1 cellular context compared by ENCODE assay signal in the genomic region with DNA sequence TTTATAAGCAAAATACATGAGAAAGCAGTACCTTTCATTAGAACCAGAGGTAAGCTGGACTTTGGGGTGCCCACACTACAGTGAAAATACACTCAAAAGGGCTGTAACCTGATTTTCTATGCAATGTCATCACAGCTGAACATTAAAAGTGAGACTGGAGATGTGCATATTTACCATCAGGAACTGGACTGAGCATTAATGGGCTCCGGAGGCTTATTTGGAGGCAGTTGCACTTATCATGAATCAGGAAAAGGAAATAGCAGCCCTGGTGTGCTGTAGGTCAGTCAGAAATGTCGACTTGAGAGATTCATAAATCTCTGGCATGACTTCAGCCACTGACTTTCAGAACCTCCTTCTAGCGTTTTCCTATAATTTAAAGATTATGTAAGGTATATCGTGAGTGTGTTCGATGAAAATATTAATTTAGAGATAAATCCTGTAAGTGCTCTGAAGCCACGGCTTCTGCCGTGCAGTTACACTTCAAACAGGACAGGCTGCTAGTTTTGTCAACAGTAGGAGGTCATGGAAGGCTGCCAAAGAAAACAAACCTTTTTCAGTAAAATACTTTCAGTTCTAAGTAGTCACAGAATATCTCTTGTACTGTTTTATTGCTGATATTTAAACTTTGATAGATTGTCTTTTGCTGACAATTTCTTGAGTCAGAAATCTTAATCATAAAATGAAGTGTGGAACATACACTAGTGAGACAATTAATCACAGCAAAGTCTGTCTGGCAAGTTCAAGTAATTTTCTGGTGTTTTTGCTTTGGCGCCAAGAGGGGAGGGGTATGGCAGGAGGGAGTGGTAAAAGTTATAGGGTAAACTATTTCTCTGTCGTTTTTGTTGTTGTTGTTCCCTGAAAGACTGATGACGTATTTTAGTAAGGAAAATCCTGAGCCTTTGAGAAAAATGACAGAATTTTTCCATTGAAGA.
A peak's percentile ranks its signal among the peaks of the same experiment; 100 is the strongest.
TF ChIP-seq lines count a peak whose summit lies in the region.

No MANE protein-coding gene starts in this region.

TF ChIP-seq in SK-N-SH, 30 proteins besides CTCF, POLR2A, EP300 and RAD21 (continued from another document):
- TF ChIP-seq, protein P1, sequence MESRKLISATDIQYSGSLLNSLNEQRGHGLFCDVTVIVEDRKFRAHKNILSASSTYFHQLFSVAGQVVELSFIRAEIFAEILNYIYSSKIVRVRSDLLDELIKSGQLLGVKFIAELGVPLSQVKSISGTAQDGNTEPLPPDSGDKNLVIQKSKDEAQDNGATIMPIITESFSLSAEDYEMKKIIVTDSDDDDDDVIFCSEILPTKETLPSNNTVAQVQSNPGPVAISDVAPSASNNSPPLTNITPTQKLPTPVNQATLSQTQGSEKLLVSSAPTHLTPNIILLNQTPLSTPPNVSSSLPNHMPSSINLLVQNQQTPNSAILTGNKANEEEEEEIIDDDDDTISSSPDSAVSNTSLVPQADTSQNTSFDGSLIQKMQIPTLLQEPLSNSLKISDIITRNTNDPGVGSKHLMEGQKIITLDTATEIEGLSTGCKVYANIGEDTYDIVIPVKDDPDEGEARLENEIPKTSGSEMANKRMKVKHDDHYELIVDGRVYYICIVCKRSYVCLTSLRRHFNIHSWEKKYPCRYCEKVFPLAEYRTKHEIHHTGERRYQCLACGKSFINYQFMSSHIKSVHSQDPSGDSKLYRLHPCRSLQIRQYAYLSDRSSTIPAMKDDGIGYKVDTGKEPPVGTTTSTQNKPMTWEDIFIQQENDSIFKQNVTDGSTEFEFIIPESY (IDR thresholded peaks at IDR 0.05; ENCODE audit: borderline replicate concordance, low read depth) = no peak
- no peak; the same call in 1 of the 2 replicates for TF ChIP-seq MXI1 (IDR thresholded peaks at IDR 0.05; ENCODE audit: low read depth, low read length)
- no peak for TF ChIP-seq SIN3A (IDR thresholded peaks at IDR 0.05; ENCODE audit: borderline replicate concordance, low read depth, low read length)
- peak; percentile 58 for TF ChIP-seq GATA2 (CRISPR knock-in tag; IDR thresholded peaks at IDR 0.05)
- TF ChIP-seq IRF3 (IDR thresholded peaks at IDR 0.05; ENCODE audit: low read depth, low read length) = no peak
- peak; percentile 34; the same call in 1 of the 2 replicates for TF ChIP-seq TCF12 (IDR thresholded peaks at IDR 0.05)
- TF ChIP-seq NFIC (IDR thresholded peaks at IDR 0.05; ENCODE audit: borderline replicate concordance) = peak; percentile 83
- TF ChIP-seq TAF1 (IDR thresholded peaks at IDR 0.05; ENCODE audit: borderline replicate concordance, low read depth, low read length) = no peak
- TF ChIP-seq, protein P2, sequence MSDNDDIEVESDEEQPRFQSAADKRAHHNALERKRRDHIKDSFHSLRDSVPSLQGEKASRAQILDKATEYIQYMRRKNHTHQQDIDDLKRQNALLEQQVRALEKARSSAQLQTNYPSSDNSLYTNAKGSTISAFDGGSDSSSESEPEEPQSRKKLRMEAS (IDR thresholded peaks at IDR 0.05; ENCODE audit: low read depth) = peak; percentile 46; the same call in 1 of the 2 replicates
